In genomic region chr11:130476922-130477491, GRCh38 we compare ENCODE assay signal across 12 cellular contexts. TPM values are rescaled to one million over a fixed set of nuclear protein-coding genes. Genes with fewer than 3 reads are reported as not detected.
DNase-seq lines count a peak whose midpoint lies in the region; ATAC-seq and TF ChIP-seq lines count a peak whose summit lies in the region.
"Had no signal": no experiment of that assay in that cellular context is flagged by ENCODE, and none has a peak within 500 bp of the region (broad histone marks: within the 10 kb centered on the region; RNA-seq: fewer than 3 reads in every experiment).

No MANE protein-coding gene starts in this region.

- H3K27me3 Mint-ChIP-seq in MCF 10A (ENCODE audit: insufficient read depth, unreplicated experiment) = no peaks in the 10 kb centered on the region
- peaks cover 2% of the 10 kb centered on the region for H3K27me3 Mint-ChIP-seq in neural progenitor cell (ENCODE audit: insufficient read depth, low read depth)
- H3K27me3 Mint-ChIP-seq: naive thymus-derived CD4-positive, alpha-beta T cell had no signal

- no peak overlapping the region for H3K9ac ChIP-seq in neural progenitor cell

- no peak overlapping the region for H2AFZ ChIP-seq in neural progenitor cell (replicated peaks)

- H3K4me3 ChIP-seq in breast epithelium = no peak overlapping the region
- no peak overlapping the region for H3K4me3 ChIP-seq in heart right ventricle
- no peak overlapping the region for H3K4me3 ChIP-seq in neural progenitor cell
- H3K4me3 ChIP-seq in upper lobe of right lung = no peak overlapping the region

- no peaks in the 10 kb centered on the region for H3K36me3 Mint-ChIP-seq in MCF 10A (ENCODE audit: insufficient read depth, unreplicated experiment)
- H3K36me3 Mint-ChIP-seq in neural progenitor cell = no peaks in the 10 kb centered on the region
- H3K36me3 Mint-ChIP-seq: naive thymus-derived CD4-positive, alpha-beta T cell had no signal

- no peak for TF ChIP-seq POLR2A in breast epithelium (IDR thresholded peaks at IDR 0.05)

- no peaks in the 10 kb centered on the region for H4K20me1 ChIP-seq in neural progenitor cell (ENCODE audit: low read depth)

- no peak for DNase-seq in breast epithelium (ENCODE audit: low spot score in 2 of 2)
- DNase-seq in MCF 10A (ENCODE audit: unreplicated experiment) = no peak
- no peak for DNase-seq in heart right ventricle
- DNase-seq in neural progenitor cell (ENCODE audit: low spot score) = no peak
- DNase-seq in upper lobe of right lung = no peak
- no peak for DNase-seq in H4 (ENCODE audit: low spot score)
- no peak for DNase-seq in effector CD8-positive, alpha-beta T cell (lab: John Stamatoyannopoulos, UW)
- DNase-seq: activated T-cell treated with anti-CD3 and anti-CD28 coated beads, Interleukin-2, amount 50 U/mL, for 1 hour; dermis blood vessel endothelial cell; DMS153; naive thymus-derived CD4-positive, alpha-beta T cell had no signal

- BruUV-seq in MCF 10A (replicated peaks; lab: Mats Ljungman, UMichigan) = no TSS peak

- intact Hi-C loops in breast epithelium (cut with DNase I; ENCODE audit: low total_unique reads) = no loop called here
- intact Hi-C loops in MCF 10A (cut with micrococcal nuclease) = no loop called here
- intact Hi-C loops in heart right ventricle (cut with DNase I) = loop anchor here in 3 of 10 donors (5.0 kb wide), 1 partner anchor 45 kb away; no protein-coding TSS in a partner anchor
- intact Hi-C loops in upper lobe of right lung (cut with DNase I) = no loop called here

- H3K4me1 Mint-ChIP-seq in MCF 10A (ENCODE audit: insufficient read depth, unreplicated experiment) (no peaks in the 10 kb centered on the region), neural progenitor cell (peaks cover 7% of the 10 kb centered on the region)

- TF ChIP-seq CTCF in breast epithelium (IDR thresholded peaks at IDR 0.05) = no peak
- no peak for TF ChIP-seq CTCF in MCF 10A (IDR thresholded peaks at IDR 0.05; ENCODE audit: unreplicated experiment)
- no peak for TF ChIP-seq CTCF in heart right ventricle (IDR thresholded peaks at IDR 0.05)
- TF ChIP-seq CTCF in neural progenitor cell (IDR thresholded peaks at IDR 0.05) = no peak
- TF ChIP-seq CTCF in upper lobe of right lung (IDR thresholded peaks at IDR 0.05) = no peak

- no peaks in the 10 kb centered on the region for H3F3A ChIP-seq in neural progenitor cell (ENCODE audit: low read depth)

- H3K4me3 Mint-ChIP-seq in MCF 10A (ENCODE audit: unreplicated experiment) = no peak overlapping the region
- H3K4me3 Mint-ChIP-seq in neural progenitor cell = no peak overlapping the region
- H3K4me3 Mint-ChIP-seq: naive thymus-derived CD4-positive, alpha-beta T cell had no signal

- H3K27ac Mint-ChIP-seq in MCF 10A (ENCODE audit: low read depth, unreplicated experiment) (no peak overlapping the region), neural progenitor cell (peak overlapping the region; percentile 67)
- H3K27ac Mint-ChIP-seq: naive thymus-derived CD4-positive, alpha-beta T cell had no signal

- H3K9me3 ChIP-seq in breast epithelium = no peaks in the 10 kb centered on the region
- no peaks in the 10 kb centered on the region for H3K9me3 ChIP-seq in heart right ventricle
- H3K9me3 ChIP-seq in neural progenitor cell (ENCODE audit: low read depth) = no peaks in the 10 kb centered on the region
- H3K9me3 ChIP-seq in upper lobe of right lung = no peaks in the 10 kb centered on the region

- no peak for ATAC-seq in heart right ventricle
- no peak for ATAC-seq in upper lobe of right lung
- no peak for ATAC-seq in GM19351 (IDR thresholded peaks at IDR 0.05; ENCODE audit: unreplicated experiment)
- ATAC-seq: naive thymus-derived CD4-positive, alpha-beta T cell had no signal

- H3K79me2 ChIP-seq in neural progenitor cell (ENCODE audit: low read depth) = no peaks in the 10 kb centered on the region

- H3K4me1 ChIP-seq in breast epithelium (peaks cover 0 to 10% of the 10 kb centered on the region in 2 donors), heart right ventricle (peaks cover 14 to 58% (median 52%) of the 10 kb centered on the region in 9 donors), neural progenitor cell (peaks cover 6% of the 10 kb centered on the region), upper lobe of right lung (peaks cover 35% of the 10 kb centered on the region)

- H3K27me3 ChIP-seq in breast epithelium (no peaks in the 10 kb centered on the region), heart right ventricle (no peaks in the 10 kb centered on the region), neural progenitor cell (no peaks in the 10 kb centered on the region), upper lobe of right lung (no peaks in the 10 kb centered on the region)

- H3K27ac ChIP-seq in breast epithelium (peak overlapping the region; percentile 76 to 92), heart right ventricle (peak overlapping the region in 9 of 10 donors; percentile 61 to 93 (median 82)), neural progenitor cell (no peak overlapping the region), upper lobe of right lung (peak overlapping the region; percentile 71)

- WGBS in heart right ventricle, 2 donors = 73 to 78% methylated on average over 16 of the region's 16 CpGs

- POLR2A ChIA-PET in MCF 10A (lab: Yijun Ruan, JAX) = no interaction called here

- H3K4me2 ChIP-seq in neural progenitor cell = no peak overlapping the region

- no peaks in the 10 kb centered on the region for H3K36me3 ChIP-seq in breast epithelium
- peaks cover 0 to 40% (median 19%) of the 10 kb centered on the region in 9 donors for H3K36me3 ChIP-seq in heart right ventricle
- H3K36me3 ChIP-seq in neural progenitor cell = no peaks in the 10 kb centered on the region
- peaks cover under 1% of the 10 kb centered on the region for H3K36me3 ChIP-seq in upper lobe of right lung

- CTCF ChIA-PET in MCF 10A (lab: Yijun Ruan, JAX) = interaction anchor here (0.7 to 1.4 kb wide), 4 partner anchors 36 to 719 kb away, joined by 3 to 5 read pairs (median 4); no protein-coding TSS in a partner anchor

- H3K9me3 Mint-ChIP-seq in MCF 10A (ENCODE audit: unreplicated experiment) (no peaks in the 10 kb centered on the region), neural progenitor cell (no peaks in the 10 kb centered on the region)
- H3K9me3 Mint-ChIP-seq: naive thymus-derived CD4-positive, alpha-beta T cell had no signal

RNA-seq across cellular contexts. Expression of gene ADAMTS15, which starts 28.6 kb away (rescaled TPM):
- 10 to 100 TPM; 17.9 to 22.6 (median 21.9) TPM for total RNA-seq in breast epithelium
- 0.54 and 0.70 TPM in 2 replicates for total RNA-seq in MCF 10A (2022)
- total RNA-seq in heart right ventricle = 10 to 100 TPM in 8 of 10 donors, 1 to 10 TPM in 2; 7.7 to 49.4 (median 14.2) TPM
- 10 to 100 TPM; 16.9 to 36.3 TPM for polyA plus RNA-seq in heart right ventricle
- 0.09 and 0.25 TPM in 2 replicates for total RNA-seq in neural progenitor cell (ENCODE audit: low replicate concordance)
- total RNA-seq in upper lobe of right lung = 8.2 TPM
- 0.62 and 0.82 TPM in 2 replicates for total RNA-seq in H4 (2014; rRNA removed; shearing (Covaris generic))
- polyA plus RNA-seq: naive thymus-derived CD4-positive, alpha-beta T cell had no signal

RNA-seq across cellular contexts. Expression of gene ADAMTS8, which starts 48.6 kb away (rescaled TPM):
- total RNA-seq in breast epithelium = 1 to 10 TPM in 1 of 3 donors, under 1 TPM in 2; 0.32 to 2.0 (median 0.44) TPM
- total RNA-seq in MCF 10A (2022) = not detected in 2 replicates
- total RNA-seq in heart right ventricle = 1 to 10 TPM in 5 of 10 donors, under 1 TPM in 5; 0.28 to 2.6 (median 1.1) TPM
- 1 to 10 TPM in 1 of 2 donors, under 1 TPM in 1; 0.29 to 2.1 TPM for polyA plus RNA-seq in heart right ventricle
- not detected in 2 replicates for total RNA-seq in neural progenitor cell (ENCODE audit: low replicate concordance)
- total RNA-seq in upper lobe of right lung = 39.1 TPM
- 0.04 TPM in 1 of 2 replicates, not detected in the other for total RNA-seq in H4 (2014; rRNA removed; shearing (Covaris generic))
- total RNA-seq: dermis blood vessel endothelial cell; naive thymus-derived CD4-positive, alpha-beta T cell had no signal
- polyA plus RNA-seq: naive thymus-derived CD4-positive, alpha-beta T cell had no signal

Comparison
In these comparisons a context has a peak if more than half of its experiments do, and no peak if none do; other contexts are left out.
1. RNA of gene ADAMTS8, which starts 48.6 kb away (total RNA-seq): 39.1 TPM in upper lobe of right lung (single experiment); 0.28 to 2.6 TPM in heart right ventricle, 0.32 to 2.0 TPM in breast epithelium, 0.04 TPM in H4, not detected in MCF 10A and not detected in neural progenitor cell; every median in the first group is over 10 times any median in the second.